In the genomic region with DNA sequence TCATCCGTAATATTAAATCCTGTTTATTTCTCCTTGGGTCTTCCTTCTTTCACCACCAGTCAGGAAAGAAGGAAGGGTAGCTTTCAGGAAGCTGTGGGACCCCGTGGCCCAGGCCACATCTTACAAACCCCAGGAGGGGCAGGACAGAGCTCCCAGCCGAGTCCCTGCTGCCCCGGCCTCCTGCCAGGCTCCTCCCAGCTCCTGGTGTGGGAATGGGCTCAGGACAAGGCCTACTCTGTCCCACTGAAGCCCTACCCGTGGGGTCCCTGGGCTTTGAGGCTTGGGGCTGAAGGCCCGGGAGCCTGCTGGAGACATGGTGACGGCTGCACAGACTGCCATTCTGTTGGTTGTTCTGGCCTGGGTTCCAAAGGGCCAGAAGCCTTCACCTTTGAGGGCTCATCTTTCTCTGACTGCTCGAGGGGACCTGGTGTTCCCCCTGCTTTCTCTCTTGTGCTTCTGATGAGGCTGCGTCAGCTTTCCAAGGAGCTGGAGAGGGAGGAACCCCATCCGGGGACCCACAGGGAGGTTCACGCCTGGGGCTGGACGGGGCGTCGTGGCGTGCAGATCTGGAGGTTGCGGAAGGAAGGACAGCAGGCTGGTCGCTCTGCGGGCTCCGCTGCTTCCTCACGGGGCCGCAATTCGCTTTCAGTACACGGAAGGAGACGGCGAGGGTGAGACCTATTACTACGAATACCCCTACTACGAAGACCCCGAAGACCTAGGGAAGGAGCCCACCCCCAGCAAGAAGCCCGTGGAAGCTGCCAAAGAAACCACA, we compare ENCODE assay signal across 21 cellular contexts.
"Had no signal": no experiment of that assay in that cellular context is flagged by ENCODE, and none has a peak within 500 bp of the region (broad histone marks: within the 10 kb centered on the region; RNA-seq: fewer than 3 reads in every experiment).

No MANE protein-coding gene starts in this region.

- H3K27me3 ChIP-seq: cardiac muscle cell, pancreas, testis, transverse colon had no signal

- H3K27ac ChIP-seq: cardiac muscle cell, left lung, pancreas, prostate gland, spleen, testis, transverse colon, WERI-Rb-1 had no signal

- H3K4me3 ChIP-seq: cardiac muscle cell, heart right ventricle, left lung, pancreas, prostate gland, spleen, testis, transverse colon had no signal

- FAIRE-seq: pancreas had no signal

- H3K4me1 ChIP-seq: left lung, pancreas, prostate gland, testis had no signal

- H3K9me3 ChIP-seq: heart right ventricle, left lung, pancreas, prostate gland, spleen, testis, transverse colon had no signal

- DNase-seq: activated CD4-positive, alpha-beta T cell treated with anti-CD3 and anti-CD28 coated beads for 48 hours; activated CD4-positive, alpha-beta T cell treated with anti-CD3 and anti-CD28 coated beads, Interleukin-2, amount 50 U/mL, for 48 hours; activated CD8-positive, alpha-beta memory T cell treated with anti-CD3 and anti-CD28 coated beads for 24 hours; activated effector memory CD4-positive, alpha-beta T cell treated with Interleukin-2 at 50 U/mL for 16 hours; activated naive CD4-positive, alpha-beta T cell treated with Interleukin-2 at 50 U/mL for 16 hours; cortex of kidney; effector memory CD8-positive, alpha-beta T cell; kidney glomerular epithelial cell; retina; spleen; stimulated activated naive CD4-positive, alpha-beta T cell; T-helper 17 cell; T1000; testis; transverse colon; WERI-Rb-1 had no signal

- H3K36me3 ChIP-seq: cardiac muscle cell, pancreas, prostate gland, transverse colon had no signal
